ENCODE assay signal across 2 cellular contexts in genomic region chr3:139934557-139935070, GRCh38.
A peak's percentile ranks its signal among the peaks of the same experiment; 100 is the strongest.
TF ChIP-seq lines count a peak whose summit lies in the region.

No MANE protein-coding gene starts in this region.

TF ChIP-seq in GM23338, 12 proteins besides CTCF, POLR2A, EP300 and RAD21:
- TF ChIP-seq, protein P1, sequence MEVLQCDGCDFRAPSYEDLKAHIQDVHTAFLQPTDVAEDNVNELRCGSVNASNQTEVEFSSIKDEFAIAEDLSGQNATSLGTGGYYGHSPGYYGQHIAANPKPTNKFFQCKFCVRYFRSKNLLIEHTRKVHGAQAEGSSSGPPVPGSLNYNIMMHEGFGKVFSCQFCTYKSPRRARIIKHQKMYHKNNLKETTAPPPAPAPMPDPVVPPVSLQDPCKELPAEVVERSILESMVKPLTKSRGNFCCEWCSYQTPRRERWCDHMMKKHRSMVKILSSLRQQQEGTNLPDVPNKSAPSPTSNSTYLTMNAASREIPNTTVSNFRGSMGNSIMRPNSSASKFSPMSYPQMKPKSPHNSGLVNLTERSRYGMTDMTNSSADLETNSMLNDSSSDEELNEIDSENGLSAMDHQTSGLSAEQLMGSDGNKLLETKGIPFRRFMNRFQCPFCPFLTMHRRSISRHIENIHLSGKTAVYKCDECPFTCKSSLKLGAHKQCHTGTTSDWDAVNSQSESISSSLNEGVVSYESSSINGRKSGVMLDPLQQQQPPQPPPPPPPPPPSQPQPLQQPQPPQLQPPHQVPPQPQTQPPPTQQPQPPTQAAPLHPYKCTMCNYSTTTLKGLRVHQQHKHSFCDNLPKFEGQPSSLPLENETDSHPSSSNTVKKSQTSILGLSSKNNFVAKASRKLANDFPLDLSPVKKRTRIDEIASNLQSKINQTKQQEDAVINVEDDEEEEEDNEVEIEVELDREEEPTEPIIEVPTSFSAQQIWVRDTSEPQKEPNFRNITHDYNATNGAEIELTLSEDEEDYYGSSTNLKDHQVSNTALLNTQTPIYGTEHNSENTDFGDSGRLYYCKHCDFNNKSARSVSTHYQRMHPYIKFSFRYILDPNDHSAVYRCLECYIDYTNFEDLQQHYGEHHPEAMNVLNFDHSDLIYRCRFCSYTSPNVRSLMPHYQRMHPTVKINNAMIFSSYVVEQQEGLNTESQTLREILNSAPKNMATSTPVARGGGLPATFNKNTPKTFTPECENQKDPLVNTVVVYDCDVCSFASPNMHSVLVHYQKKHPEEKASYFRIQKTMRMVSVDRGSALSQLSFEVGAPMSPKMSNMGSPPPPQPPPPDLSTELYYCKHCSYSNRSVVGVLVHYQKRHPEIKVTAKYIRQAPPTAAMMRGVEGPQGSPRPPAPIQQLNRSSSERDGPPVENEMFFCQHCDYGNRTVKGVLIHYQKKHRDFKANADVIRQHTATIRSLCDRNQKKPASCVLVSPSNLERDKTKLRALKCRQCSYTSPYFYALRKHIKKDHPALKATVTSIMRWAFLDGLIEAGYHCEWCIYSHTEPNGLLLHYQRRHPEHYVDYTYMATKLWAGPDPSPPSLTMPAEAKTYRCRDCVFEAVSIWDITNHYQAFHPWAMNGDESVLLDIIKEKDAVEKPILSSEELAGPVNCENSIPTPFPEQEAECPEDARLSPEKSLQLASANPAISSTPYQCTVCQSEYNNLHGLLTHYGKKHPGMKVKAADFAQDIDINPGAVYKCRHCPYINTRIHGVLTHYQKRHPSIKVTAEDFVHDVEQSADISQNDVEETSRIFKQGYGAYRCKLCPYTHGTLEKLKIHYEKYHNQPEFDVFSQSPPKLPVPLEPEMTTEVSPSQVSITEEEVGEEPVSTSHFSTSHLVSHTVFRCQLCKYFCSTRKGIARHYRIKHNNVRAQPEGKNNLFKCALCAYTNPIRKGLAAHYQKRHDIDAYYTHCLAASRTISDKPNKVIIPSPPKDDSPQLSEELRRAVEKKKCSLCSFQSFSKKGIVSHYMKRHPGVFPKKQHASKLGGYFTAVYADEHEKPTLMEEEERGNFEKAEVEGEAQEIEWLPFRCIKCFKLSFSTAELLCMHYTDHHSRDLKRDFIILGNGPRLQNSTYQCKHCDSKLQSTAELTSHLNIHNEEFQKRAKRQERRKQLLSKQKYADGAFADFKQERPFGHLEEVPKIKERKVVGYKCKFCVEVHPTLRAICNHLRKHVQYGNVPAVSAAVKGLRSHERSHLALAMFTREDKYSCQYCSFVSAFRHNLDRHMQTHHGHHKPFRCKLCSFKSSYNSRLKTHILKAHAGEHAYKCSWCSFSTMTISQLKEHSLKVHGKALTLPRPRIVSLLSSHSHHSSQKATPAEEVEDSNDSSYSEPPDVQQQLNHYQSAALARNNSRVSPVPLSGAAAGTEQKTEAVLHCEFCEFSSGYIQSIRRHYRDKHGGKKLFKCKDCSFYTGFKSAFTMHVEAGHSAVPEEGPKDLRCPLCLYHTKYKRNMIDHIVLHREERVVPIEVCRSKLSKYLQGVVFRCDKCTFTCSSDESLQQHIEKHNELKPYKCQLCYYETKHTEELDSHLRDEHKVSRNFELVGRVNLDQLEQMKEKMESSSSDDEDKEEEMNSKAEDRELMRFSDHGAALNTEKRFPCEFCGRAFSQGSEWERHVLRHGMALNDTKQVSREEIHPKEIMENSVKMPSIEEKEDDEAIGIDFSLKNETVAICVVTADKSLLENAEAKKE (CRISPR knock-in tag; IDR thresholded peaks at IDR 0.05): no peak
- TF ChIP-seq CREB1 (CRISPR knock-in tag; IDR thresholded peaks at IDR 0.05; ENCODE audit: low read depth) (no peak), ZNF331 (CRISPR knock-in tag; IDR thresholded peaks at IDR 0.05; ENCODE audit: low read depth) (no peak), ZNF114 (CRISPR knock-in tag; IDR thresholded peaks at IDR 0.05) (no peak), NANOG (IDR thresholded peaks at IDR 0.05; ENCODE audit: borderline replicate concordance) (no peak)
TF ChIP-seq in GM23338: peak in this region for 0.

TF ChIP-seq in H1, 55 proteins besides CTCF, POLR2A, EP300 and RAD21 (continued from another document and continues in another):
- TF ChIP-seq, protein P2, sequence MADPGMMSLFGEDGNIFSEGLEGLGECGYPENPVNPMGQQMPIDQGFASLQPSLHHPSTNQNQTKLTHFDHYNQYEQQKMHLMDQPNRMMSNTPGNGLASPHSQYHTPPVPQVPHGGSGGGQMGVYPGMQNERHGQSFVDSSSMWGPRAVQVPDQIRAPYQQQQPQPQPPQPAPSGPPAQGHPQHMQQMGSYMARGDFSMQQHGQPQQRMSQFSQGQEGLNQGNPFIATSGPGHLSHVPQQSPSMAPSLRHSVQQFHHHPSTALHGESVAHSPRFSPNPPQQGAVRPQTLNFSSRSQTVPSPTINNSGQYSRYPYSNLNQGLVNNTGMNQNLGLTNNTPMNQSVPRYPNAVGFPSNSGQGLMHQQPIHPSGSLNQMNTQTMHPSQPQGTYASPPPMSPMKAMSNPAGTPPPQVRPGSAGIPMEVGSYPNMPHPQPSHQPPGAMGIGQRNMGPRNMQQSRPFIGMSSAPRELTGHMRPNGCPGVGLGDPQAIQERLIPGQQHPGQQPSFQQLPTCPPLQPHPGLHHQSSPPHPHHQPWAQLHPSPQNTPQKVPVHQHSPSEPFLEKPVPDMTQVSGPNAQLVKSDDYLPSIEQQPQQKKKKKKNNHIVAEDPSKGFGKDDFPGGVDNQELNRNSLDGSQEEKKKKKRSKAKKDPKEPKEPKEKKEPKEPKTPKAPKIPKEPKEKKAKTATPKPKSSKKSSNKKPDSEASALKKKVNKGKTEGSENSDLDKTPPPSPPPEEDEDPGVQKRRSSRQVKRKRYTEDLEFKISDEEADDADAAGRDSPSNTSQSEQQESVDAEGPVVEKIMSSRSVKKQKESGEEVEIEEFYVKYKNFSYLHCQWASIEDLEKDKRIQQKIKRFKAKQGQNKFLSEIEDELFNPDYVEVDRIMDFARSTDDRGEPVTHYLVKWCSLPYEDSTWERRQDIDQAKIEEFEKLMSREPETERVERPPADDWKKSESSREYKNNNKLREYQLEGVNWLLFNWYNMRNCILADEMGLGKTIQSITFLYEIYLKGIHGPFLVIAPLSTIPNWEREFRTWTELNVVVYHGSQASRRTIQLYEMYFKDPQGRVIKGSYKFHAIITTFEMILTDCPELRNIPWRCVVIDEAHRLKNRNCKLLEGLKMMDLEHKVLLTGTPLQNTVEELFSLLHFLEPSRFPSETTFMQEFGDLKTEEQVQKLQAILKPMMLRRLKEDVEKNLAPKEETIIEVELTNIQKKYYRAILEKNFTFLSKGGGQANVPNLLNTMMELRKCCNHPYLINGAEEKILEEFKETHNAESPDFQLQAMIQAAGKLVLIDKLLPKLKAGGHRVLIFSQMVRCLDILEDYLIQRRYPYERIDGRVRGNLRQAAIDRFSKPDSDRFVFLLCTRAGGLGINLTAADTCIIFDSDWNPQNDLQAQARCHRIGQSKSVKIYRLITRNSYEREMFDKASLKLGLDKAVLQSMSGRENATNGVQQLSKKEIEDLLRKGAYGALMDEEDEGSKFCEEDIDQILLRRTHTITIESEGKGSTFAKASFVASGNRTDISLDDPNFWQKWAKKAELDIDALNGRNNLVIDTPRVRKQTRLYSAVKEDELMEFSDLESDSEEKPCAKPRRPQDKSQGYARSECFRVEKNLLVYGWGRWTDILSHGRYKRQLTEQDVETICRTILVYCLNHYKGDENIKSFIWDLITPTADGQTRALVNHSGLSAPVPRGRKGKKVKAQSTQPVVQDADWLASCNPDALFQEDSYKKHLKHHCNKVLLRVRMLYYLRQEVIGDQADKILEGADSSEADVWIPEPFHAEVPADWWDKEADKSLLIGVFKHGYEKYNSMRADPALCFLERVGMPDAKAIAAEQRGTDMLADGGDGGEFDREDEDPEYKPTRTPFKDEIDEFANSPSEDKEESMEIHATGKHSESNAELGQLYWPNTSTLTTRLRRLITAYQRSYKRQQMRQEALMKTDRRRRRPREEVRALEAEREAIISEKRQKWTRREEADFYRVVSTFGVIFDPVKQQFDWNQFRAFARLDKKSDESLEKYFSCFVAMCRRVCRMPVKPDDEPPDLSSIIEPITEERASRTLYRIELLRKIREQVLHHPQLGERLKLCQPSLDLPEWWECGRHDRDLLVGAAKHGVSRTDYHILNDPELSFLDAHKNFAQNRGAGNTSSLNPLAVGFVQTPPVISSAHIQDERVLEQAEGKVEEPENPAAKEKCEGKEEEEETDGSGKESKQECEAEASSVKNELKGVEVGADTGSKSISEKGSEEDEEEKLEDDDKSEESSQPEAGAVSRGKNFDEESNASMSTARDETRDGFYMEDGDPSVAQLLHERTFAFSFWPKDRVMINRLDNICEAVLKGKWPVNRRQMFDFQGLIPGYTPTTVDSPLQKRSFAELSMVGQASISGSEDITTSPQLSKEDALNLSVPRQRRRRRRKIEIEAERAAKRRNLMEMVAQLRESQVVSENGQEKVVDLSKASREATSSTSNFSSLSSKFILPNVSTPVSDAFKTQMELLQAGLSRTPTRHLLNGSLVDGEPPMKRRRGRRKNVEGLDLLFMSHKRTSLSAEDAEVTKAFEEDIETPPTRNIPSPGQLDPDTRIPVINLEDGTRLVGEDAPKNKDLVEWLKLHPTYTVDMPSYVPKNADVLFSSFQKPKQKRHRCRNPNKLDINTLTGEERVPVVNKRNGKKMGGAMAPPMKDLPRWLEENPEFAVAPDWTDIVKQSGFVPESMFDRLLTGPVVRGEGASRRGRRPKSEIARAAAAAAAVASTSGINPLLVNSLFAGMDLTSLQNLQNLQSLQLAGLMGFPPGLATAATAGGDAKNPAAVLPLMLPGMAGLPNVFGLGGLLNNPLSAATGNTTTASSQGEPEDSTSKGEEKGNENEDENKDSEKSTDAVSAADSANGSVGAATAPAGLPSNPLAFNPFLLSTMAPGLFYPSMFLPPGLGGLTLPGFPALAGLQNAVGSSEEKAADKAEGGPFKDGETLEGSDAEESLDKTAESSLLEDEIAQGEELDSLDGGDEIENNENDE (IDR thresholded peaks at IDR 0.05; ENCODE audit: insufficient replicate concordance, low read length): no peak
- TF ChIP-seq HDAC2 (IDR thresholded peaks at IDR 0.05; ENCODE audit: borderline replicate concordance in 1 of 2, low read depth in 2 of 2, low read length in 2 of 2): no peak
- TF ChIP-seq, protein P3, sequence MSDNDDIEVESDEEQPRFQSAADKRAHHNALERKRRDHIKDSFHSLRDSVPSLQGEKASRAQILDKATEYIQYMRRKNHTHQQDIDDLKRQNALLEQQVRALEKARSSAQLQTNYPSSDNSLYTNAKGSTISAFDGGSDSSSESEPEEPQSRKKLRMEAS (IDR thresholded peaks at IDR 0.05): 0 out of 2 replicates have a peak, but pooled peaks have one; percentile 28
- no peak for TF ChIP-seq GTF2F1 (IDR thresholded peaks at IDR 0.05; ENCODE audit: borderline replicate concordance, low read depth, low read length)
- TF ChIP-seq ZNF274 (IDR thresholded peaks at IDR 0.05; ENCODE audit: borderline replicate concordance, extremely low read depth, low read length): no peak
- TF ChIP-seq SUZ12 (IDR thresholded peaks at IDR 0.05; ENCODE audit: low read length): no peak
- no peak for TF ChIP-seq POU5F1 (IDR thresholded peaks at IDR 0.05; ENCODE audit: low read depth, low read length)
- TF ChIP-seq BCL11A (IDR thresholded peaks at IDR 0.05; ENCODE audit: low read depth in 2 of 2, low read length in 2 of 2): no peak
- TF ChIP-seq, protein P4, sequence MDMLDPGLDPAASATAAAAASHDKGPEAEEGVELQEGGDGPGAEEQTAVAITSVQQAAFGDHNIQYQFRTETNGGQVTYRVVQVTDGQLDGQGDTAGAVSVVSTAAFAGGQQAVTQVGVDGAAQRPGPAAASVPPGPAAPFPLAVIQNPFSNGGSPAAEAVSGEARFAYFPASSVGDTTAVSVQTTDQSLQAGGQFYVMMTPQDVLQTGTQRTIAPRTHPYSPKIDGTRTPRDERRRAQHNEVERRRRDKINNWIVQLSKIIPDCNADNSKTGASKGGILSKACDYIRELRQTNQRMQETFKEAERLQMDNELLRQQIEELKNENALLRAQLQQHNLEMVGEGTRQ (IDR thresholded peaks at IDR 0.05; ENCODE audit: low read length): no peak
- no peak for TF ChIP-seq FOSL1 (IDR thresholded peaks at IDR 0.05; ENCODE audit: insufficient read depth, low read depth, low read length)
- no peak for TF ChIP-seq SP1 (IDR thresholded peaks at IDR 0.05; ENCODE audit: low read depth, low read length)
- no peak for TF ChIP-seq POLR2AphosphoS5 (IDR thresholded peaks at IDR 0.05; ENCODE audit: low read depth, low read length)
- no peak for TF ChIP-seq SRF (IDR thresholded peaks at IDR 0.05; ENCODE audit: low read depth, low read length)
- no peak for TF ChIP-seq SP4 (IDR thresholded peaks at IDR 0.05; ENCODE audit: low read length)
- no peak for TF ChIP-seq KDM1A (IDR thresholded peaks at IDR 0.05; ENCODE audit: borderline replicate concordance, low read length)
- TF ChIP-seq BACH1 (IDR thresholded peaks at IDR 0.05; ENCODE audit: low read length): no peak
- no peak for TF ChIP-seq CHD1 (IDR thresholded peaks at IDR 0.05; ENCODE audit: low read depth, low read length)
- TF ChIP-seq, protein P5, sequence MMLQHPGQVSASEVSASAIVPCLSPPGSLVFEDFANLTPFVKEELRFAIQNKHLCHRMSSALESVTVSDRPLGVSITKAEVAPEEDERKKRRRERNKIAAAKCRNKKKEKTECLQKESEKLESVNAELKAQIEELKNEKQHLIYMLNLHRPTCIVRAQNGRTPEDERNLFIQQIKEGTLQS (IDR thresholded peaks at IDR 0.05; ENCODE audit: insufficient read depth, low read depth, low read length): no peak
- peak; percentile 44; the same call in 1 of the 2 replicates for TF ChIP-seq KDM5A (IDR thresholded peaks at IDR 0.05; ENCODE audit: low read length)
- peak; percentile 48; the same call in 1 of the 2 replicates for TF ChIP-seq YY1 (IDR thresholded peaks at IDR 0.05; ENCODE audit: low read depth, low read length)
- TF ChIP-seq RFX5 (IDR thresholded peaks at IDR 0.05; ENCODE audit: borderline replicate concordance, low read depth, low read length): peak; percentile 75
- TF ChIP-seq CBX5 (IDR thresholded peaks at IDR 0.05; ENCODE audit: low read depth, low read length): no peak
- TF ChIP-seq CEBPB (IDR thresholded peaks at IDR 0.05; ENCODE audit: low read depth, low read length): no peak
- TF ChIP-seq SIN3A (conservative IDR thresholded peaks at IDR 0.05 in 1 of 2, IDR thresholded peaks at IDR 0.05 in 1 of 2; ENCODE audit: low read depth in 1 of 2, low read length in 2 of 2): no peak
- TF ChIP-seq CBX8 (IDR thresholded peaks at IDR 0.05; ENCODE audit: borderline replicate concordance, low read depth, low read length): no peak
- no peak for TF ChIP-seq EGR1 (IDR thresholded peaks at IDR 0.05; ENCODE audit: borderline replicate concordance, low read depth, low read length)
- no peak for TF ChIP-seq NRF1 (IDR thresholded peaks at IDR 0.05; ENCODE audit: low read depth, low read length)
- TF ChIP-seq CREB1 (IDR thresholded peaks at IDR 0.05): peak; percentile 78
- no peak for TF ChIP-seq JUN (IDR thresholded peaks at IDR 0.05; ENCODE audit: low read depth, low read length)
- 0 out of 2 replicates have a peak, but pooled peaks have one; percentile 12 for TF ChIP-seq ATF2 (IDR thresholded peaks at IDR 0.05; ENCODE audit: low read length)
- no peak for TF ChIP-seq SAP30 (IDR thresholded peaks at IDR 0.05; ENCODE audit: insufficient read depth, insufficient replicate concordance, low read length)
- TF ChIP-seq PHF8 (conservative IDR thresholded peaks at IDR 0.05; ENCODE audit: low read depth, low read length): no peak
- no peak for TF ChIP-seq CTBP2 (IDR thresholded peaks at IDR 0.05; ENCODE audit: borderline replicate concordance, insufficient read depth, insufficient read length, low read length)
- no peak for TF ChIP-seq SIX5 (IDR thresholded peaks at IDR 0.05; ENCODE audit: low read depth, low read length)
- TF ChIP-seq SP2 (IDR thresholded peaks at IDR 0.05; ENCODE audit: low read length): no peak
